In genomic region chr11:47426062-47426956, GRCh38 we compare ENCODE assay signal across 8 cellular contexts. TPM values are rescaled to one million over a fixed set of nuclear protein-coding genes. Genes with fewer than 3 reads are reported as not detected.
DNase-seq lines count a peak whose midpoint lies in the region; ATAC-seq and TF ChIP-seq lines count a peak whose summit lies in the region.

Gene PSMC3, minus strand, starts transcription at chr11:47426439. Its CDS starts 160 bp downstream, at chr11:47426279.

- peaks cover 0 to 4% (median 1%) of the 10 kb centered on the region in 3 donors for H3K27me3 Mint-ChIP-seq in CD14-positive monocyte (ENCODE audit: low read depth in 3 of 3)

- no peak for TF ChIP-seq CTCF in CD14-positive monocyte (IDR thresholded peaks at IDR 0.05)
- no peak for TF ChIP-seq CTCF in liver (IDR thresholded peaks at IDR 0.05; ENCODE audit: low read depth, low read length, missing input control)

- peak within 1 kb of the TSS; percentile 90 to 99 (median 97) for H3K27ac Mint-ChIP-seq in CD14-positive monocyte

- ATAC-seq in GM19397 (IDR thresholded peaks at IDR 0.05; ENCODE audit: unreplicated experiment) (peak; percentile 93), HG03571 (IDR thresholded peaks at IDR 0.05; ENCODE audit: unreplicated experiment) (peak; percentile 85)

- H3K36me3 ChIP-seq in liver (ENCODE audit: control insufficient read depth in 4 of 4, insufficient read depth in 3 of 4, low read depth in 1 of 4, low read length in 3 of 4): peaks cover 5 to 25% (median 18%) of the 10 kb centered on the region in 4 donors

- no peaks in the 10 kb centered on the region for H3K27me3 ChIP-seq in liver (ENCODE audit: control insufficient read depth in 4 of 4, insufficient read depth in 4 of 4, low read length in 3 of 4)

- TF ChIP-seq RAD21 in liver (IDR thresholded peaks at IDR 0.05): peak in 1 of 2 donors; percentile 31

- H3K9ac ChIP-seq in liver (ENCODE audit: low read depth in 1 of 2, low read length in 2 of 2): peak within 1 kb of the TSS; percentile 85 to 100

- intact Hi-C loops in CD14-positive monocyte (cut with micrococcal nuclease): loop anchor here (1.0 to 5.0 kb wide), 4 partner anchors 18 to 249 kb away; partner anchors contain the start of genes ARFGAP2 (in 1 of the 2), KBTBD4 (in 1 of the 2), NDUFS3 (in 1 of the 2) and SLC39A13 (in 1 of the 2)

- peak within 1 kb of the TSS; percentile 99 for H3K4me3 Mint-ChIP-seq in CD14-positive monocyte

- peaks cover 30 to 39% of the 10 kb centered on the region in 2 donors for H3K36me3 Mint-ChIP-seq in CD14-positive monocyte

- no peaks in the 10 kb centered on the region for H3K9me3 ChIP-seq in liver (ENCODE audit: control insufficient read depth in 4 of 4, low read length in 3 of 4)

- peak within 1 kb of the TSS; percentile 93 to 100 (median 97) for H3K4me3 ChIP-seq in liver (ENCODE audit: low read depth in 1 of 3, low read length in 3 of 3)

- H3K9me3 Mint-ChIP-seq in CD14-positive monocyte: no peaks in the 10 kb centered on the region

- DNase-seq in CD14-positive monocyte (ENCODE audit: low spot score) (peak; percentile 97), NCI-H82 (lab: John Stamatoyannopoulos, UW) (peak; percentile 98), dermis blood vessel endothelial cell (peak; percentile 98)
- peak; percentile 100 for DNase-seq in activated CD4-positive, alpha-beta T cell treated with anti-CD3 and anti-CD28 coated beads, Interleukin-2, amount 50 U/mL, for 48 hours
- peak; percentile 99 for DNase-seq in stimulated activated CD4-positive, alpha-beta T cell treated with anti-CD3 and anti-CD28 coated beads, Interleukin-4, amount 100 ng/mL, for 24 hours

- peak within 1 kb of the TSS; percentile 83 to 94 for H3K27ac ChIP-seq in liver (ENCODE audit: low read depth in 1 of 2, low read length in 2 of 2)

- WGBS in liver: under 1% methylated on average over 62 of the region's 62 CpGs

- H3K4me1 ChIP-seq in liver (ENCODE audit: control insufficient read depth in 4 of 4, insufficient read depth in 4 of 4, low read length in 3 of 4): peaks cover 4 to 27% (median 21%) of the 10 kb centered on the region in 4 donors

- H3K4me1 Mint-ChIP-seq in CD14-positive monocyte: peaks cover 15% of the 10 kb centered on the region

TF ChIP-seq in liver, 16 proteins besides CTCF, POLR2A, EP300 and RAD21:
- TF ChIP-seq SP1 (IDR thresholded peaks at IDR 0.05) (peak; percentile 76), FOXA1 (IDR thresholded peaks at IDR 0.05) (no peak), NR2F2 (IDR thresholded peaks at IDR 0.05) (peak; percentile 18), YY1 (IDR thresholded peaks at IDR 0.05) (peak; percentile 98), HNF4A (conservative IDR thresholded peaks at IDR 0.05) (peak in 1 of 2 donors; percentile 54), EGR1 (IDR thresholded peaks at IDR 0.05; ENCODE audit: low read depth in 2 of 2) (peak; percentile 30 to 47), RXRA (IDR thresholded peaks at IDR 0.05) (peak in 1 of 2 donors; percentile 18), FOXA2 (IDR thresholded peaks at IDR 0.05) (peak; percentile 5), ZBTB33 (IDR thresholded peaks at IDR 0.05) (peak; percentile 76), GABPA (IDR thresholded peaks at IDR 0.05 in 1 of 2, conservative IDR thresholded peaks at IDR 0.05 in 1 of 2) (peak; percentile 66 to 91), TAF1 (conservative IDR thresholded peaks at IDR 0.05) (peak; percentile 57), JUND (IDR thresholded peaks at IDR 0.05) (peak in 1 of 2 donors; percentile 23), ATF3 (IDR thresholded peaks at IDR 0.05) (no peak), HNF4G (IDR thresholded peaks at IDR 0.05) (no peak)
- TF ChIP-seq, protein P1, sequence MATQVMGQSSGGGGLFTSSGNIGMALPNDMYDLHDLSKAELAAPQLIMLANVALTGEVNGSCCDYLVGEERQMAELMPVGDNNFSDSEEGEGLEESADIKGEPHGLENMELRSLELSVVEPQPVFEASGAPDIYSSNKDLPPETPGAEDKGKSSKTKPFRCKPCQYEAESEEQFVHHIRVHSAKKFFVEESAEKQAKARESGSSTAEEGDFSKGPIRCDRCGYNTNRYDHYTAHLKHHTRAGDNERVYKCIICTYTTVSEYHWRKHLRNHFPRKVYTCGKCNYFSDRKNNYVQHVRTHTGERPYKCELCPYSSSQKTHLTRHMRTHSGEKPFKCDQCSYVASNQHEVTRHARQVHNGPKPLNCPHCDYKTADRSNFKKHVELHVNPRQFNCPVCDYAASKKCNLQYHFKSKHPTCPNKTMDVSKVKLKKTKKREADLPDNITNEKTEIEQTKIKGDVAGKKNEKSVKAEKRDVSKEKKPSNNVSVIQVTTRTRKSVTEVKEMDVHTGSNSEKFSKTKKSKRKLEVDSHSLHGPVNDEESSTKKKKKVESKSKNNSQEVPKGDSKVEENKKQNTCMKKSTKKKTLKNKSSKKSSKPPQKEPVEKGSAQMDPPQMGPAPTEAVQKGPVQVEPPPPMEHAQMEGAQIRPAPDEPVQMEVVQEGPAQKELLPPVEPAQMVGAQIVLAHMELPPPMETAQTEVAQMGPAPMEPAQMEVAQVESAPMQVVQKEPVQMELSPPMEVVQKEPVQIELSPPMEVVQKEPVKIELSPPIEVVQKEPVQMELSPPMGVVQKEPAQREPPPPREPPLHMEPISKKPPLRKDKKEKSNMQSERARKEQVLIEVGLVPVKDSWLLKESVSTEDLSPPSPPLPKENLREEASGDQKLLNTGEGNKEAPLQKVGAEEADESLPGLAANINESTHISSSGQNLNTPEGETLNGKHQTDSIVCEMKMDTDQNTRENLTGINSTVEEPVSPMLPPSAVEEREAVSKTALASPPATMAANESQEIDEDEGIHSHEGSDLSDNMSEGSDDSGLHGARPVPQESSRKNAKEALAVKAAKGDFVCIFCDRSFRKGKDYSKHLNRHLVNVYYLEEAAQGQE (IDR thresholded peaks at IDR 0.05): peak; percentile 41
- TF ChIP-seq, protein P2, sequence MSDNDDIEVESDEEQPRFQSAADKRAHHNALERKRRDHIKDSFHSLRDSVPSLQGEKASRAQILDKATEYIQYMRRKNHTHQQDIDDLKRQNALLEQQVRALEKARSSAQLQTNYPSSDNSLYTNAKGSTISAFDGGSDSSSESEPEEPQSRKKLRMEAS (IDR thresholded peaks at IDR 0.05): peak; percentile 65

RNA-seq across cellular contexts. Expression of gene PSMC3, which starts in this region (rescaled TPM):
- polyA plus RNA-seq in CD14-positive monocyte (10 to 100 TPM; 89.5 to 97.4 TPM), liver (100 to 1,000 TPM; 110 TPM)
- total RNA-seq in dermis blood vessel endothelial cell (147 and 248 TPM in 2 replicates), liver (10 to 100 TPM; 58.0 to 96.6 TPM)

Comparison
In these comparisons a context has a peak if more than half of its experiments do, and no peak if none do; other contexts are left out.
1. Peak in every context shown above with its lines: DNase-seq, ATAC-seq, H3K4me3 ChIP-seq and H3K27ac ChIP-seq.